ENCODE assay signal across 2 cellular contexts in the genomic region with DNA sequence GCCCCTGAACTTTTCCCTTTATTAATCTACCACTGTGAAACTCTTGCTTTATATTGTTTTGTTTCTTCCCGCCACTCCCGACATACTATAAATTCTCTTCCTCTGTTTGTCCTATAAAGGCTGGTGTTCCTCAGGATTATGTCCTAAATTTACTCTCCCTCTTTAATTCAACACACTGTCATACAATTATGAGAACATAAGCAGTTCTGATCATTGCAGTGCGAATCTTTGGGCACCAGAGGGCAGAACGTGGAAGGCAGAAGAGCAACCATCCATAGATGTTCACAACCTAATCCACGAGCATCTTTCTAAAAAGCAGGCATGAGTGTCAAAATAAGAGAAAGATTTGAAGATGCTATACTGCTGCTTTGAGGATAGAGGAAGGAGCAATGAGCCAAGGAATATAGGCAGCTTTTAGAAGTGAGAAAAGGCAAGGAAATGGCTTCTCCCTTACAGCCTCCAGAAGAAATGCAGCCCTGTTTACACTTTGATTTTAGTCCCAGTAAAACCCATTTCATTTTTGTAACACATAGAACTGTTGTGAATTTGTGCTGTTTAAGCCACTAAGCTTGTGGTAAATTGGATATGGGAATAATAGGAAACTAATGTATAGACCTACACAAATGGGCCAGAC.
TF ChIP-seq lines count a peak whose summit lies in the region.

No MANE protein-coding gene starts in this region.

TF ChIP-seq in H1, 55 proteins besides CTCF, POLR2A, EP300 and RAD21 (continued from another document):
- TF ChIP-seq PHF8 (conservative IDR thresholded peaks at IDR 0.05; ENCODE audit: low read depth, low read length) (no peak), HDAC2 (IDR thresholded peaks at IDR 0.05; ENCODE audit: borderline replicate concordance in 1 of 2, low read depth in 2 of 2, low read length in 2 of 2) (no peak), SRF (IDR thresholded peaks at IDR 0.05; ENCODE audit: low read depth, low read length) (no peak), BRCA1 (IDR thresholded peaks at IDR 0.05; ENCODE audit: low read depth, low read length) (no peak), TBP (IDR thresholded peaks at IDR 0.05; ENCODE audit: low read depth, low read length) (no peak), CBX5 (IDR thresholded peaks at IDR 0.05; ENCODE audit: low read depth, low read length) (no peak), SP4 (IDR thresholded peaks at IDR 0.05; ENCODE audit: low read length) (no peak), SP2 (IDR thresholded peaks at IDR 0.05; ENCODE audit: low read length) (no peak), JUND (IDR thresholded peaks at IDR 0.05; ENCODE audit: low read length) (no peak), ZNF274 (IDR thresholded peaks at IDR 0.05; ENCODE audit: borderline replicate concordance, extremely low read depth, low read length) (no peak)

TF ChIP-seq in neural cell, 6 proteins besides CTCF, POLR2A, EP300 and RAD21:
- TF ChIP-seq, protein P1, sequence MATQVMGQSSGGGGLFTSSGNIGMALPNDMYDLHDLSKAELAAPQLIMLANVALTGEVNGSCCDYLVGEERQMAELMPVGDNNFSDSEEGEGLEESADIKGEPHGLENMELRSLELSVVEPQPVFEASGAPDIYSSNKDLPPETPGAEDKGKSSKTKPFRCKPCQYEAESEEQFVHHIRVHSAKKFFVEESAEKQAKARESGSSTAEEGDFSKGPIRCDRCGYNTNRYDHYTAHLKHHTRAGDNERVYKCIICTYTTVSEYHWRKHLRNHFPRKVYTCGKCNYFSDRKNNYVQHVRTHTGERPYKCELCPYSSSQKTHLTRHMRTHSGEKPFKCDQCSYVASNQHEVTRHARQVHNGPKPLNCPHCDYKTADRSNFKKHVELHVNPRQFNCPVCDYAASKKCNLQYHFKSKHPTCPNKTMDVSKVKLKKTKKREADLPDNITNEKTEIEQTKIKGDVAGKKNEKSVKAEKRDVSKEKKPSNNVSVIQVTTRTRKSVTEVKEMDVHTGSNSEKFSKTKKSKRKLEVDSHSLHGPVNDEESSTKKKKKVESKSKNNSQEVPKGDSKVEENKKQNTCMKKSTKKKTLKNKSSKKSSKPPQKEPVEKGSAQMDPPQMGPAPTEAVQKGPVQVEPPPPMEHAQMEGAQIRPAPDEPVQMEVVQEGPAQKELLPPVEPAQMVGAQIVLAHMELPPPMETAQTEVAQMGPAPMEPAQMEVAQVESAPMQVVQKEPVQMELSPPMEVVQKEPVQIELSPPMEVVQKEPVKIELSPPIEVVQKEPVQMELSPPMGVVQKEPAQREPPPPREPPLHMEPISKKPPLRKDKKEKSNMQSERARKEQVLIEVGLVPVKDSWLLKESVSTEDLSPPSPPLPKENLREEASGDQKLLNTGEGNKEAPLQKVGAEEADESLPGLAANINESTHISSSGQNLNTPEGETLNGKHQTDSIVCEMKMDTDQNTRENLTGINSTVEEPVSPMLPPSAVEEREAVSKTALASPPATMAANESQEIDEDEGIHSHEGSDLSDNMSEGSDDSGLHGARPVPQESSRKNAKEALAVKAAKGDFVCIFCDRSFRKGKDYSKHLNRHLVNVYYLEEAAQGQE (IDR thresholded peaks at IDR 0.05; ENCODE audit: borderline replicate concordance), result no peak
- TF ChIP-seq SMC3 (conservative IDR thresholded peaks at IDR 0.05; ENCODE audit: poor library complexity), result peak; percentile 62
